Comparison of ENCODE assay signal across 1 cellular context in genomic region chr5:64462391-64462790, GRCh38.
TF ChIP-seq lines count a peak whose summit lies in the region.

No MANE protein-coding gene starts in this region.

TF ChIP-seq in SK-N-SH, 30 proteins besides CTCF, POLR2A, EP300 and RAD21 (continued from another document):
- no peak for TF ChIP-seq USF2 (IDR thresholded peaks at IDR 0.05; ENCODE audit: borderline replicate concordance, low read depth, low read length)
- no peak for TF ChIP-seq RXRA (IDR thresholded peaks at IDR 0.05; ENCODE audit: borderline replicate concordance, low read depth)
- no peak for TF ChIP-seq USF1 (IDR thresholded peaks at IDR 0.05; ENCODE audit: borderline replicate concordance, low read depth)
- no peak for TF ChIP-seq RFX5 (IDR thresholded peaks at IDR 0.05; ENCODE audit: low read length)
- TF ChIP-seq POLR2AphosphoS5 (IDR thresholded peaks at IDR 0.05; ENCODE audit: low read depth, low read length) = no peak
- no peak for TF ChIP-seq FOXM1 (IDR thresholded peaks at IDR 0.05; ENCODE audit: low read depth)
- no peak for TF ChIP-seq FOSL2 (IDR thresholded peaks at IDR 0.05; ENCODE audit: borderline replicate concordance, low read depth)
- no peak for TF ChIP-seq JUND (IDR thresholded peaks at IDR 0.05)
- TF ChIP-seq CHD2 (IDR thresholded peaks at IDR 0.05; ENCODE audit: low read length, partially characterized antibody) = no peak
- TF ChIP-seq SMC3 (IDR thresholded peaks at IDR 0.05; ENCODE audit: low read depth, low read length) = no peak
- TF ChIP-seq RCOR1 (IDR thresholded peaks at IDR 0.05; ENCODE audit: low read length) = no peak
- no peak for TF ChIP-seq EZH2phosphoT487 (IDR thresholded peaks at IDR 0.05; ENCODE audit: borderline replicate concordance, low read depth)
- no peak for TF ChIP-seq NFIC (IDR thresholded peaks at IDR 0.05; ENCODE audit: borderline replicate concordance)
- TF ChIP-seq MEF2A (IDR thresholded peaks at IDR 0.05; ENCODE audit: borderline replicate concordance, low read depth) = no peak
